ENCODE assay signal across 18 cellular contexts in genomic region chr12:67539946-67540345, GRCh38.
"Had no signal": no experiment of that assay in that cellular context is flagged by ENCODE, and none has a peak within 500 bp of the region (broad histone marks: within the 10 kb centered on the region; RNA-seq: fewer than 3 reads in every experiment).

No MANE protein-coding gene starts in this region.

- H3K27ac Mint-ChIP-seq: activated B cell treated with CpG ODN at 0.5 μM for 24 hours; activated CD8-positive, alpha-beta T cell treated with anti-CD3 and anti-CD28 coated beads for 36 hours; activated naive CD8-positive, alpha-beta T cell; activated T-cell treated with anti-CD3 and anti-CD28 coated beads, Interleukin-2, amount 50 U/mL, for 72 hours; brain had no signal

- H3K4me3 Mint-ChIP-seq: activated B cell treated with CpG ODN at 0.5 μM for 24 hours; activated CD8-positive, alpha-beta T cell treated with anti-CD3 and anti-CD28 coated beads for 36 hours; activated naive CD8-positive, alpha-beta T cell; activated T-cell treated with anti-CD3 and anti-CD28 coated beads, Interleukin-2, amount 50 U/mL, for 72 hours; brain; neural crest cell had no signal

- H3K27me3 Mint-ChIP-seq: activated CD8-positive, alpha-beta T cell treated with anti-CD3 and anti-CD28 coated beads for 36 hours; activated naive CD8-positive, alpha-beta T cell; brain had no signal

- H3K4me3 ChIP-seq: psoas muscle, right lobe of liver, spleen, stomach, testis, upper lobe of right lung had no signal

- H3K9me3 ChIP-seq: psoas muscle, right lobe of liver, spleen, stomach, testis, upper lobe of right lung had no signal

- ATAC-seq: activated CD8-positive, alpha-beta T cell treated with anti-CD3 and anti-CD28 coated beads for 36 hours; activated T-cell treated with anti-CD3 and anti-CD28 coated beads, Interleukin-2, amount 50 U/mL, for 72 hours; psoas muscle; right lobe of liver; upper lobe of right lung had no signal

- H3K36me3 Mint-ChIP-seq: brain had no signal

- DNase-seq: activated B cell treated with CpG ODN at 0.5 μM for 24 hours; activated CD4-positive, alpha-beta T cell treated with anti-CD3 and anti-CD28 coated beads for 48 hours; activated CD8-positive, alpha-beta memory T cell treated with anti-CD3 and anti-CD28 coated beads, Interleukin-2, amount 50 U/mL, for 4 hours; activated CD8-positive, alpha-beta T cell treated with anti-CD3 and anti-CD28 coated beads for 36 hours; activated gamma-delta T cell; activated T-cell treated with anti-CD3 and anti-CD28 coated beads, Interleukin-2, amount 50 U/mL, for 72 hours; amygdala; cerebellar nuclear complex; effector CD8-positive, alpha-beta T cell; right lobe of liver; spleen; stomach; testis; upper lobe of right lung had no signal
